ENCODE assay signal across 8 cellular contexts in the genomic region with DNA sequence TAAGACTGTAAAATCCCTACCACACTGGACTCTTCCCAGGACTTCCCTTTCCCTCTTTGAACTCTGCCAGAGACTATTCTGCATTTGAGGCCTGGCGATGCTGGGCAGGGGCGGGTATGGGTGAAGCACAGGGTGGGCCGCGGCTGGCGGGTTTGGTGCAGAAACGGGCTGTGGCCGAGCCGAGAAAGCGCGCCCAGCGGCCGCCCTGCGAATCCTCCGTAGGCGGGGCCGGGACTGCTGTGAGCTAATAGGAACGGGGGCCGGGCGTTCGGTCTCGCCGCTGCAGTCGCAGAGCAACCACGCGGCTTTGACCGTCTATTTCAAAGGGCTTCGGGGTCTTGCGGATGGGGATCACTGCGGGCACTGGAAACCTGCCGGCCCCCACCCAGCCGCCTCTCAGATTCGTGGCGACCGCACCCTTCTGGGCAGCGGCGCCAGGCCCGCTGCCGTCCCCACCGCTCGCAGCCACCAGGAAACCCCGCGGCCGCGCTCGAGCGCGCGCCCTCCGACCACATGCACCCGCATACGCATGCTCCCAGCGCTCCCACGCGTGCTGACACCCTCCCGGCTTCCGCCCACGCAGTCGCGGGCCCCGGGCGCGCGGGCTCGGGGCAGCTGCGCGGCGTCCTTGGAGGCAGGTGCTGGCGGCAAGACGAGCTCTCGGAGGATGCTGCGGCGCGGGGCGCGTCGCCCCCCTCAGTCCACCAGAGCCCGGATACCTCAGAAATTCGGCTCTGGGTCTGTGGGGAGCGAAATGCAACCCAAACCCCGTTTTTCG. TPM values are rescaled to one million over a fixed set of nuclear protein-coding genes. Genes with fewer than 3 reads are reported as not detected.
DNase-seq lines count a peak whose midpoint lies in the region; ATAC-seq and TF ChIP-seq lines count a peak whose summit lies in the region.

No MANE protein-coding gene starts in this region.

- peak overlapping the region; percentile 88 for H3K4me2 ChIP-seq in PC-3 (ENCODE audit: low read length)

- ATAC-seq in GM21390 (IDR thresholded peaks at IDR 0.05; ENCODE audit: unreplicated experiment), result peak; percentile 44
- peak; percentile 52 for ATAC-seq in PC-3

- peaks cover 12% of the 10 kb centered on the region; the same call in 1 of the 2 replicates for H3K4me1 ChIP-seq in HUES48 (ENCODE audit: control insufficient read depth, insufficient read depth, low read length)
- peaks cover 42% of the 10 kb centered on the region for H3K4me1 ChIP-seq in PC-3 (ENCODE audit: insufficient read depth, low read length)
- H3K4me1 ChIP-seq in esophagus muscularis mucosa, result peaks cover 24 to 37% (median 33%) of the 10 kb centered on the region in 4 donors
- peaks cover 12 to 27% of the 10 kb centered on the region in 2 donors for H3K4me1 ChIP-seq in muscle layer of duodenum (ENCODE audit: control insufficient read depth in 1 of 2, insufficient read depth in 2 of 2, low read length in 2 of 2)

- no peaks in the 10 kb centered on the region for H4K20me1 ChIP-seq in PC-3 (ENCODE audit: low read length)

- intact Hi-C loops in PC-3 (cut with micrococcal nuclease), result loop anchor here (10.0 kb wide), 3 partner anchors 262 to 542 kb away; partner anchors contain the start of gene DR1
- intact Hi-C loops in esophagus muscularis mucosa (cut with DNase I), result loop anchor here (10.0 kb wide), 2 partner anchors 222 to 542 kb away; no protein-coding TSS in a partner anchor

- BruUV-seq in PC-3 (replicated peaks; lab: Mats Ljungman, UMichigan), result no TSS peak

- TF ChIP-seq POLR2A in esophagus muscularis mucosa (IDR thresholded peaks at IDR 0.05; ENCODE audit: low read depth), result peak; percentile 11

- peak overlapping the region; percentile 73 for H2AFZ ChIP-seq in PC-3 (ENCODE audit: low read length)

- peak; percentile 88 for DNase-seq in DMS114 treated with DMSO at 0.1 percent for 48 hours (lab: John Stamatoyannopoulos, UW; ENCODE audit: unreplicated experiment)
- peak; percentile 80 for DNase-seq in PC-3
- DNase-seq in activated T-cell treated with anti-CD3 and anti-CD28 coated beads, Interleukin-2, amount 50 U/mL, for 48 hours, result peak; percentile 82 to 86
- peak; percentile 98 for DNase-seq in esophagus muscularis mucosa (ENCODE audit: extremely low spot score)
- peak; percentile 55 for DNase-seq in stimulated activated CD8-positive, alpha-beta memory T cell treated with anti-CD3 and anti-CD28 coated beads, Interleukin-7, amount 100 ng/mL, for 24 hours (ENCODE audit: low read depth)

- no peaks in the 10 kb centered on the region for H3K9me2 ChIP-seq in PC-3 (replicated peaks; ENCODE audit: low read length)

- peak overlapping the region; percentile 75 for H3K9ac ChIP-seq in HUES48 (ENCODE audit: low read depth, low read length)
- H3K9ac ChIP-seq in PC-3 (ENCODE audit: low read length), result peak overlapping the region; percentile 89

- CTCF ChIA-PET in PC-3 (lab: Charles Lee), result interaction anchor here (0.5 to 1.4 kb wide), 5 partner anchors 32 to 542 kb away, joined by 3 to 12 read pairs (median 4); partner anchors contain the start of gene GCLM

- H3K4me3 ChIP-seq in HUES48 (ENCODE audit: low read depth, low read length), result peak overlapping the region; percentile 93
- peak overlapping the region; percentile 82 for H3K4me3 ChIP-seq in PC-3 (ENCODE audit: low read length)
- peak overlapping the region; percentile 75 to 93 (median 82) for H3K4me3 ChIP-seq in esophagus muscularis mucosa
- peak overlapping the region; percentile 80 to 85 for H3K4me3 ChIP-seq in muscle layer of duodenum (ENCODE audit: low read depth in 1 of 2, low read length in 2 of 2)

- no peaks in the 10 kb centered on the region; the same call in 1 of the 2 replicates for H3K9me3 ChIP-seq in HUES48 (ENCODE audit: control insufficient read depth, insufficient read depth, low read length)
- H3K9me3 ChIP-seq in PC-3 (ENCODE audit: low read length), result no peaks in the 10 kb centered on the region
- H3K9me3 ChIP-seq in esophagus muscularis mucosa, result no peaks in the 10 kb centered on the region
- no peaks in the 10 kb centered on the region for H3K9me3 ChIP-seq in muscle layer of duodenum (ENCODE audit: control insufficient read depth in 1 of 2, low read length in 2 of 2)

- peaks cover 22% of the 10 kb centered on the region for H3K79me2 ChIP-seq in PC-3 (ENCODE audit: low read length)

- POLR2A ChIA-PET in PC-3 (lab: Charles Lee; ENCODE audit: unreplicated experiment), result interaction anchor here (0.5 to 1.0 kb wide), 6 partner anchors 63 to 436 kb away, joined by 3 to 5 read pairs (median 4); partner anchors contain the start of genes BCAR3 and GCLM

- WGBS in esophagus muscularis mucosa, result 1% methylated on average over 17 of the region's 81 CpGs

- H3F3A ChIP-seq in PC-3 (ENCODE audit: low read length, unreplicated experiment), result peaks cover 3% of the 10 kb centered on the region

- H3K27me3 ChIP-seq in HUES48 (ENCODE audit: control insufficient read depth, insufficient read depth, low read length), result no peaks in the 10 kb centered on the region
- H3K27me3 ChIP-seq in PC-3 (ENCODE audit: low read length), result no peaks in the 10 kb centered on the region
- H3K27me3 ChIP-seq in esophagus muscularis mucosa, result no peaks in the 10 kb centered on the region
- no peaks in the 10 kb centered on the region for H3K27me3 ChIP-seq in muscle layer of duodenum (ENCODE audit: low read depth, low read length)

- H3K36me3 ChIP-seq in HUES48 (ENCODE audit: control insufficient read depth, insufficient read depth, low read length) (no peaks in the 10 kb centered on the region), PC-3 (ENCODE audit: low read depth, low read length) (no peaks in the 10 kb centered on the region), esophagus muscularis mucosa (no peaks in the 10 kb centered on the region), muscle layer of duodenum (ENCODE audit: control insufficient read depth in 1 of 2, insufficient read depth in 2 of 2, low read length in 2 of 2) (peaks cover 0 to 4% of the 10 kb centered on the region in 2 donors)

- TF ChIP-seq EP300 in esophagus muscularis mucosa (IDR thresholded peaks at IDR 0.05), result no peak

- peak; percentile 30; the same call in 1 of the 2 replicates for TF ChIP-seq CTCF in PC-3 (conservative IDR thresholded peaks at IDR 0.05; ENCODE audit: low read depth, low read length)
- TF ChIP-seq CTCF in esophagus muscularis mucosa (IDR thresholded peaks at IDR 0.05), result peak in 2 of 3 experiments; percentile 29 to 66

- H3K27ac ChIP-seq in HUES48 (ENCODE audit: low read depth, low read length), result peak overlapping the region; percentile 71
- peak overlapping the region; percentile 93 for H3K27ac ChIP-seq in PC-3 (ENCODE audit: low read length)
- peak overlapping the region; percentile 94 to 100 (median 100) for H3K27ac ChIP-seq in esophagus muscularis mucosa (replicated peaks in 1 of 4)
- peak overlapping the region; percentile 86 for H3K27ac ChIP-seq in muscle layer of duodenum (ENCODE audit: low read length)

RNA-seq across cellular contexts. Expression of gene DNTTIP2, which starts 32.7 kb away (rescaled TPM):
- total RNA-seq in PC-3 (2014; rRNA removed) (47.8 and 47.9 TPM in 2 replicates), esophagus muscularis mucosa (10 to 100 TPM; 23.3 to 43.4 (median 31.4) TPM)

Comparison
In these comparisons a context has a peak if more than half of its experiments do, and no peak if none do; other contexts are left out.
1. Peak in every context shown above with its lines: DNase-seq, ATAC-seq, H3K4me3 ChIP-seq and H3K27ac ChIP-seq.